Comparison of ENCODE assay signal across 33 cellular contexts in genomic region chr6:158905277-158905676, GRCh38.
A peak's percentile ranks its signal among the peaks of the same experiment; 100 is the strongest.
DNase-seq lines count a peak whose midpoint lies in the region; ATAC-seq, FAIRE-seq and TF ChIP-seq lines count a peak whose summit lies in the region.
"Had no signal": no experiment of that assay in that cellular context is flagged by ENCODE, and none has a peak within 500 bp of the region (broad histone marks: within the 10 kb centered on the region; RNA-seq: fewer than 3 reads in every experiment).

No MANE protein-coding gene starts in this region.

- H4K20me1 ChIP-seq in GM23248 (ENCODE audit: insufficient read depth), result no peaks in the 10 kb centered on the region
- no peaks in the 10 kb centered on the region for H4K20me1 ChIP-seq in H1 (replicated peaks in 1 of 2; ENCODE audit: control insufficient read depth in 1 of 2, insufficient read depth in 2 of 2, low read length in 2 of 2)

- FAIRE-seq in H1 (lab: Jason Lieb, UNC), result peak; percentile 36

- H3K4me3 Mint-ChIP-seq in natural killer cell, result no peak overlapping the region
- H3K4me3 Mint-ChIP-seq: activated CD4-positive, alpha-beta T cell treated with anti-CD3 and anti-CD28 coated beads for 36 hours; activated CD8-positive, alpha-beta T cell treated with anti-CD3 and anti-CD28 coated beads for 36 hours; activated T-helper 17 cell treated with anti-CD3 and anti-CD28 coated beads, Interleukin-2, amount 50 U/mL, for 72 hours; nephron; stimulated activated naive B cell treated with anti-CD40 and anti-IgM and Interleukin-4, amounts not matched to agents 10 μg/mL and 1 μg/mL and 100 μg/mL, for 72 hours had no signal

- H3K79me1 ChIP-seq in H1 (ENCODE audit: low read depth, low read length), result no peaks in the 10 kb centered on the region

- H3K36me3 ChIP-seq in GM23248 (ENCODE audit: low read depth), result no peaks in the 10 kb centered on the region
- H3K36me3 ChIP-seq in H1 (ENCODE audit: control insufficient read depth in 2 of 4, insufficient read depth in 4 of 4, low read length in 3 of 4), result no peaks in the 10 kb centered on the region; a peak in 3 of 8 replicates
- H3K36me3 ChIP-seq: MG63, Peyer's patch had no signal

- POLR2A ChIA-PET in H1 (lab: Charles Lee; ENCODE audit: partially characterized antibody), result no interaction called here

- no peak overlapping the region for H3K27ac ChIP-seq in GM23248
- H3K27ac ChIP-seq in H1 (ENCODE audit: low read depth, low read length), result no peak overlapping the region
- H3K27ac ChIP-seq: 22Rv1, C4-2B, epithelial cell of prostate, Peyer's patch, skin epidermis had no signal

- H4K91ac ChIP-seq in H1 (replicated peaks; ENCODE audit: insufficient read length, low read length), result no peak overlapping the region

- peaks cover 0 to 3% of the 10 kb centered on the region in 2 donors for H3K27me3 Mint-ChIP-seq in natural killer cell (ENCODE audit: low read depth in 2 of 2)
- H3K27me3 Mint-ChIP-seq: activated CD4-positive, alpha-beta T cell treated with anti-CD3 and anti-CD28 coated beads for 36 hours; activated CD8-positive, alpha-beta T cell treated with anti-CD3 and anti-CD28 coated beads for 36 hours; activated T-helper 17 cell treated with anti-CD3 and anti-CD28 coated beads, Interleukin-2, amount 50 U/mL, for 72 hours; stimulated activated naive B cell treated with anti-CD40 and anti-IgM and Interleukin-4, amounts not matched to agents 10 μg/mL and 1 μg/mL and 100 μg/mL, for 72 hours had no signal

- H4K8ac ChIP-seq in H1 (ENCODE audit: extremely low read depth, insufficient read depth, low read length), result no peak overlapping the region

- H2BK15ac ChIP-seq in H1 (ENCODE audit: low read length), result no peak overlapping the region

- WGBS in GM23248 (ENCODE audit: low coverage in 1 of 2, low lambda C conversion rate in 2 of 2, missing lambda C conversion rate in 2 of 2), 2 experiments, result 43 to 44% methylated on average over 2 of the region's 2 CpGs
- WGBS in H1 (ENCODE audit: extremely low coverage in 1 of 2, insufficient coverage in 1 of 2, insufficient read length in 1 of 2, insufficient replicate concordance in 2 of 2, low coverage in 1 of 2, low lambda C conversion rate in 2 of 2, missing lambda C conversion rate in 1 of 2), 2 experiments, result 88% methylated on average over 2 of the region's 2 CpGs; no CpG with 5 or more reads in 1 of the 2 experiments

- no peak overlapping the region for H2BK5ac ChIP-seq in H1 (ENCODE audit: low read depth, low read length)

- ATAC-seq in natural killer cell, result no peak
- ATAC-seq: activated CD4-positive, alpha-beta T cell treated with anti-CD3 and anti-CD28 coated beads for 36 hours; activated CD8-positive, alpha-beta T cell treated with anti-CD3 and anti-CD28 coated beads for 36 hours; activated T-helper 17 cell treated with anti-CD3 and anti-CD28 coated beads, Interleukin-2, amount 50 U/mL, for 72 hours; left cardiac atrium; stimulated activated naive B cell treated with anti-CD40 and anti-IgM and Interleukin-4, amounts not matched to agents 10 μg/mL and 1 μg/mL and 100 μg/mL, for 72 hours had no signal

- H3K9me3 Mint-ChIP-seq in natural killer cell, result peaks cover 7 to 15% of the 10 kb centered on the region in 2 donors

- H3K23me2 ChIP-seq in H1 (ENCODE audit: low read depth, low read length), result no peaks in the 10 kb centered on the region

- H3K27ac Mint-ChIP-seq in natural killer cell, result no peak overlapping the region
- H3K27ac Mint-ChIP-seq: activated CD4-positive, alpha-beta T cell treated with anti-CD3 and anti-CD28 coated beads for 36 hours; activated CD8-positive, alpha-beta T cell treated with anti-CD3 and anti-CD28 coated beads for 36 hours; activated T-helper 17 cell treated with anti-CD3 and anti-CD28 coated beads, Interleukin-2, amount 50 U/mL, for 72 hours; nephron; stimulated activated naive B cell treated with anti-CD40 and anti-IgM and Interleukin-4, amounts not matched to agents 10 μg/mL and 1 μg/mL and 100 μg/mL, for 72 hours had no signal

- no peak overlapping the region for H2BK120ac ChIP-seq in H1 (replicated peaks; ENCODE audit: low read depth, low read length)

- H3K18ac ChIP-seq in H1 (ENCODE audit: extremely low read depth, low read length), result no peak overlapping the region

- TF ChIP-seq RAD21 in H1 (IDR thresholded peaks at IDR 0.05 in 1 of 2, conservative IDR thresholded peaks at IDR 0.05 in 1 of 2; ENCODE audit: low read depth in 2 of 2, low read length in 2 of 2), result no peak

- peaks cover 10% of the 10 kb centered on the region for H3K9me3 ChIP-seq in GM23248 (ENCODE audit: low read depth)
- peaks cover 4 to 21% of the 10 kb centered on the region in 2 experiments for H3K9me3 ChIP-seq in H1 (ENCODE audit: insufficient read depth in 2 of 2, low read depth in 1 of 2, low read length in 1 of 2)

- H3K27me3 ChIP-seq in GM23248 (replicated peaks; ENCODE audit: insufficient read depth) (no peaks in the 10 kb centered on the region; the same call in 1 of the 2 replicates), H1 (replicated peaks in 1 of 4; ENCODE audit: control insufficient read depth in 3 of 4, extremely low read depth in 1 of 4, insufficient read depth in 3 of 4, low read length in 3 of 4) (no peaks in the 10 kb centered on the region)
- H3K27me3 ChIP-seq: MG63, Peyer's patch had no signal

- no peaks in the 10 kb centered on the region for H3K9me2 ChIP-seq in GM23248 (ENCODE audit: insufficient read depth)

- H3K4me3 ChIP-seq in GM23248 (no peak overlapping the region), H1 (ENCODE audit: extremely low read depth in 1 of 4, insufficient read depth in 2 of 4, low read depth in 3 of 4, low read length in 4 of 4) (no peak overlapping the region)
- H3K4me3 ChIP-seq: lung, MG63, Peyer's patch, skin epidermis had no signal

- H3K4me1 ChIP-seq in GM23248 (ENCODE audit: insufficient read depth) (no peaks in the 10 kb centered on the region), H1 (replicated peaks in 1 of 4; ENCODE audit: control insufficient read depth in 3 of 4, insufficient read depth in 4 of 4, low read length in 3 of 4) (peaks cover 0 to 13% (median 2%) of the 10 kb centered on the region in 4 experiments; a peak in 5 of 7 replicates)

- no peak overlapping the region for H2BK20ac ChIP-seq in H1 (ENCODE audit: low read length)

- H3K4me1 Mint-ChIP-seq in natural killer cell, result peaks cover 6 to 7% of the 10 kb centered on the region in 2 donors
- H3K4me1 Mint-ChIP-seq: activated T-helper 17 cell treated with anti-CD3 and anti-CD28 coated beads, Interleukin-2, amount 50 U/mL, for 72 hours had no signal

- no peak overlapping the region for H3K23ac ChIP-seq in H1 (ENCODE audit: insufficient read length)

- no peak overlapping the region for H2AFZ ChIP-seq in GM23248
- H2AFZ ChIP-seq in H1 (ENCODE audit: low read length), result no peak overlapping the region

- intact Hi-C loops in natural killer cell (cut with micrococcal nuclease), result loop anchor here (2.0 kb wide), 1 partner anchor 106 kb away; no protein-coding TSS in a partner anchor

- no peak for TF ChIP-seq POLR2A in H1 (IDR thresholded peaks at IDR 0.05; ENCODE audit: control extremely low read depth in 1 of 2, low read depth in 2 of 2, low read length in 2 of 2)

- H4K5ac ChIP-seq in H1 (ENCODE audit: insufficient read length, low read depth, low read length), result no peak overlapping the region

- no peaks in the 10 kb centered on the region for H3F3A ChIP-seq in GM23248 (ENCODE audit: insufficient read depth)

- H3K36me3 Mint-ChIP-seq in natural killer cell, result peaks cover 31% of the 10 kb centered on the region

- H2AK5ac ChIP-seq in H1 (ENCODE audit: low read depth, low read length), result no peak overlapping the region

- H3K56ac ChIP-seq in H1 (replicated peaks; ENCODE audit: insufficient read length, low read depth, low read length), result no peak overlapping the region

- H3K4ac ChIP-seq in H1 (replicated peaks; ENCODE audit: insufficient read length, low read depth, low read length), result no peak overlapping the region

- no peak overlapping the region for H2BK12ac ChIP-seq in H1 (ENCODE audit: low read depth, low read length)

- TF ChIP-seq CTCF in H1 (IDR thresholded peaks at IDR 0.05; ENCODE audit: control extremely low read depth in 1 of 3, insufficient read depth in 1 of 3, low read depth in 1 of 3, low read length in 3 of 3), result no peak
- no peak for TF ChIP-seq CTCF in natural killer cell (IDR thresholded peaks at IDR 0.05)

- CTCF ChIA-PET in H1 (lab: Charles Lee; ENCODE audit: partially characterized antibody), result interaction anchor here (0.6 to 1.4 kb wide), 2 partner anchors 10 to 241 kb away, joined by 3 to 4 read pairs; no protein-coding TSS in a partner anchor

- H3K4me2 ChIP-seq in GM23248 (ENCODE audit: unreplicated experiment), result no peak overlapping the region
- no peak overlapping the region for H3K4me2 ChIP-seq in H1 (ENCODE audit: insufficient read depth in 1 of 2, low read depth in 2 of 2, low read length in 2 of 2)

- no peak for TF ChIP-seq EP300 in H1 (IDR thresholded peaks at IDR 0.05; ENCODE audit: borderline replicate concordance in 1 of 2, low read depth in 2 of 2, low read length in 2 of 2)

- H3K9ac ChIP-seq in GM23248 (no peak overlapping the region), H1 (replicated peaks in 1 of 4; ENCODE audit: extremely low read depth in 1 of 4, low read depth in 3 of 4, low read length in 3 of 4) (no peak overlapping the region)

- DNase-seq in DMS53 (lab: John Stamatoyannopoulos, UW) (peak; percentile 7), DMS53 treated with DMSO at 0.1 percent for 48 hours (lab: John Stamatoyannopoulos, UW; ENCODE audit: unreplicated experiment) (no peak), GM23248 (peak; percentile 15), OCI-M1 (lab: John Stamatoyannopoulos, UW) (peak; percentile 65), H1 (ENCODE audit: low read depth in 1 of 2, low spot score in 2 of 2) (no peak), natural killer cell (no peak), GDM1 (lab: John Stamatoyannopoulos, UW) (no peak), NCI-H345 treated with DMSO at 0.1 percent for 48 hours (lab: John Stamatoyannopoulos, UW; ENCODE audit: unreplicated experiment) (no peak)
- DNase-seq: activated CD4-positive, alpha-beta T cell treated with anti-CD3 and anti-CD28 coated beads for 36 hours; activated CD8-positive, alpha-beta T cell treated with anti-CD3 and anti-CD28 coated beads for 36 hours; activated naive CD4-positive, alpha-beta T cell treated with anti-CD3 and anti-CD28 coated beads, Interleukin-2, amount 50 U/mL, for 16 hours; amygdala; Caco-2; DND-41; effector CD8-positive, alpha-beta T cell; GOT3; hippocampal formation; KBM-7; left cardiac atrium; MG63; NCI-H1694; NCI-H526 treated with DMSO at 0.1 percent for 48 hours; Peyer's patch; SIG-M5; stimulated activated naive B cell treated with anti-CD40 and anti-IgM and Interleukin-4, amounts not matched to agents 10 μg/mL and 1 μg/mL and 100 μg/mL, for 72 hours; substantia nigra had no signal

- in situ Hi-C loops in GM23248 (cut with MboI), result no loop called here

- H3K14ac ChIP-seq in H1 (ENCODE audit: insufficient read length), result no peak overlapping the region

- H3K79me2 ChIP-seq in GM23248 (ENCODE audit: insufficient read depth) (no peaks in the 10 kb centered on the region), H1 (ENCODE audit: control insufficient read depth in 1 of 2, insufficient read depth in 2 of 2, low read length in 2 of 2) (no peaks in the 10 kb centered on the region)

TF ChIP-seq in H1, 55 proteins besides CTCF, POLR2A, EP300 and RAD21 (continues in another document):
- TF ChIP-seq SIX5 (IDR thresholded peaks at IDR 0.05; ENCODE audit: low read depth, low read length) (no peak), SIRT6 (IDR thresholded peaks at IDR 0.05; ENCODE audit: low read length) (no peak)

Comparison
In these comparisons a context has a peak if more than half of its experiments do, and no peak if none do; other contexts are left out.
1. DNase-seq: peak in DMS53 (single experiment), GM23248 (single experiment) and OCI-M1 (single experiment); none in DMS53 treated with DMSO at 0.1 percent for 48 hours (single experiment), H1 (0 of 2), natural killer cell (single experiment), GDM1 (single experiment) and NCI-H345 treated with DMSO at 0.1 percent for 48 hours (single experiment).